In the genomic region with DNA sequence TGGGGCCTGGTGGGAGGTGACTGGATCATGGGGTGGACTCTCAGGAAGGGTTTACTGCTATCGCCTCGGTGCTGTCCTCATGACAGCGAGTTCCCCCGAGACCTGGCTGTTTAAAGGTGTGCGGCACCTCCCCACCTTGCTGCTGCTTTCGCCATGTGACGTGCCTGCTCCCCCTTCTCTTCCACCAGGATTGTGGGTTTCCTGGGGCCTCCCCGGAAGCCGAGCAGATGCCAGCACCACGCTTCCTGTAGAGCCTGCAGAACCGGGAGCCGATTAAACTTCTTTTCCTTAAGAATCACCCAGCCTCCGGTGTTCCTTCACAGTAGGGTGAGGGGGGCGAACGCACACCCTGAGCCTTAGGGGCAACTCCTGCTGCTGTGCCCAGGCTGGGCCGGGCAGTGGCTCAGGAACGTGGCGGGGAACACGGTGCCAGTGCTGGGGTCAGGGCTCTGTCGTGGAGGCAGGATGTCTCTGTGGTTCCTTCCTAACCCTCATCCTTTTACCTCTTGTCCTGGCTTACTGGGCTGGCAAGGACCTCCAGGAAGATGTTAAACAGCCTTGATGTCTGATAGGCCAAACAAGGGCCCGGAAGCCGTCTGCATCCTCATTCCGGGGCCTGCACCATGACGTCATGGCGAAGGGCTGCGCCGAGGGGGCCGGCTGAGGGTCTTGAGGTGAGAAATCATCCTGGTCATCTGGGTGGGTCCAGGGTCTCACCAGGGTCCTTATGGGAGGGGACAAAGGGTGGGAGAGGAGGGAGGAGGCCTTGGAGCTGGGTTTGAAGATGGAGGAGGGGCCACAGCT, we compare ENCODE assay signal across 1 cellular context.
TF ChIP-seq lines count a peak whose summit lies in the region.

No MANE protein-coding gene starts in this region.

TF ChIP-seq in WTC11, 78 proteins besides CTCF, POLR2A, EP300 and RAD21 (continued from another document):
- TF ChIP-seq, protein P1, sequence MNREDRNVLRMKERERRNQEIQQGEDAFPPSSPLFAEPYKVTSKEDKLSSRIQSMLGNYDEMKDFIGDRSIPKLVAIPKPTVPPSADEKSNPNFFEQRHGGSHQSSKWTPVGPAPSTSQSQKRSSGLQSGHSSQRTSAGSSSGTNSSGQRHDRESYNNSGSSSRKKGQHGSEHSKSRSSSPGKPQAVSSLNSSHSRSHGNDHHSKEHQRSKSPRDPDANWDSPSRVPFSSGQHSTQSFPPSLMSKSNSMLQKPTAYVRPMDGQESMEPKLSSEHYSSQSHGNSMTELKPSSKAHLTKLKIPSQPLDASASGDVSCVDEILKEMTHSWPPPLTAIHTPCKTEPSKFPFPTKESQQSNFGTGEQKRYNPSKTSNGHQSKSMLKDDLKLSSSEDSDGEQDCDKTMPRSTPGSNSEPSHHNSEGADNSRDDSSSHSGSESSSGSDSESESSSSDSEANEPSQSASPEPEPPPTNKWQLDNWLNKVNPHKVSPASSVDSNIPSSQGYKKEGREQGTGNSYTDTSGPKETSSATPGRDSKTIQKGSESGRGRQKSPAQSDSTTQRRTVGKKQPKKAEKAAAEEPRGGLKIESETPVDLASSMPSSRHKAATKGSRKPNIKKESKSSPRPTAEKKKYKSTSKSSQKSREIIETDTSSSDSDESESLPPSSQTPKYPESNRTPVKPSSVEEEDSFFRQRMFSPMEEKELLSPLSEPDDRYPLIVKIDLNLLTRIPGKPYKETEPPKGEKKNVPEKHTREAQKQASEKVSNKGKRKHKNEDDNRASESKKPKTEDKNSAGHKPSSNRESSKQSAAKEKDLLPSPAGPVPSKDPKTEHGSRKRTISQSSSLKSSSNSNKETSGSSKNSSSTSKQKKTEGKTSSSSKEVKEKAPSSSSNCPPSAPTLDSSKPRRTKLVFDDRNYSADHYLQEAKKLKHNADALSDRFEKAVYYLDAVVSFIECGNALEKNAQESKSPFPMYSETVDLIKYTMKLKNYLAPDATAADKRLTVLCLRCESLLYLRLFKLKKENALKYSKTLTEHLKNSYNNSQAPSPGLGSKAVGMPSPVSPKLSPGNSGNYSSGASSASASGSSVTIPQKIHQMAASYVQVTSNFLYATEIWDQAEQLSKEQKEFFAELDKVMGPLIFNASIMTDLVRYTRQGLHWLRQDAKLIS (CRISPR knock-in tag; IDR thresholded peaks at IDR 0.05; ENCODE audit: borderline replicate concordance) = no peak
